16 cellular contexts compared by ENCODE assay signal in genomic region chr6:146364816-146365594, GRCh38.
DNase-seq lines count a peak whose midpoint lies in the region; TF ChIP-seq lines count a peak whose summit lies in the region.
"Had no signal": no experiment of that assay in that cellular context is flagged by ENCODE, and none has a peak within 500 bp of the region (broad histone marks: within the 10 kb centered on the region; RNA-seq: fewer than 3 reads in every experiment).

No MANE protein-coding gene starts in this region.

- no peaks in the 10 kb centered on the region for H3K4me1 ChIP-seq in breast epithelium
- H3K4me1 ChIP-seq in PC-9 (replicated peaks; ENCODE audit: insufficient read depth), result no peaks in the 10 kb centered on the region
- H3K4me1 ChIP-seq in osteoblast (ENCODE audit: insufficient read depth, low read length), result peaks cover 17% of the 10 kb centered on the region
- H3K4me1 ChIP-seq: BE2C had no signal

- no peak for TF ChIP-seq CTCF in MCF 10A (IDR thresholded peaks at IDR 0.05; ENCODE audit: unreplicated experiment)
- TF ChIP-seq CTCF in breast epithelium (IDR thresholded peaks at IDR 0.05), result no peak
- no peak for TF ChIP-seq CTCF in PC-9 (conservative IDR thresholded peaks at IDR 0.05)
- TF ChIP-seq CTCF in osteocyte (IDR thresholded peaks at IDR 0.05), result no peak
- TF ChIP-seq CTCF in osteoblast (IDR thresholded peaks at IDR 0.05; ENCODE audit: extremely low read depth, low read depth, low read length), result no peak

- H2AFZ ChIP-seq in PC-9, result no peak overlapping the region
- H2AFZ ChIP-seq in osteoblast (ENCODE audit: low read length), result no peak overlapping the region

- H3K79me2 ChIP-seq in PC-9 (ENCODE audit: low read depth) (no peaks in the 10 kb centered on the region), osteoblast (ENCODE audit: insufficient read depth, low read length) (no peaks in the 10 kb centered on the region)

- H3K27ac ChIP-seq in breast epithelium (no peak overlapping the region), PC-9 (no peak overlapping the region), osteoblast (ENCODE audit: low read depth, low read length) (no peak overlapping the region)

- H3K4me2 ChIP-seq in PC-9 (0 out of 2 replicates have a peak overlapping the region, but pooled peaks have one; percentile 12), osteoblast (ENCODE audit: insufficient read depth, low read length) (no peak overlapping the region)

- CTCF ChIA-PET in MCF 10A (lab: Yijun Ruan, JAX), result interaction anchor here (0.6 kb wide), 1 partner anchor 74 kb away, joined by 3 read pairs; no protein-coding TSS in a partner anchor
- CTCF ChIA-PET in PC-9 (lab: Charles Lee), result no interaction called here

- H3K9me3 Mint-ChIP-seq in MCF 10A (ENCODE audit: unreplicated experiment), result peaks cover 3% of the 10 kb centered on the region
- peaks cover 12% of the 10 kb centered on the region for H3K9me3 Mint-ChIP-seq in osteocyte (ENCODE audit: unreplicated experiment)
- H3K9me3 Mint-ChIP-seq: CD8-positive, alpha-beta T cell had no signal

- no peaks in the 10 kb centered on the region for H3K36me3 ChIP-seq in breast epithelium
- no peaks in the 10 kb centered on the region for H3K36me3 ChIP-seq in PC-9 (ENCODE audit: low read depth)
- no peaks in the 10 kb centered on the region for H3K36me3 ChIP-seq in osteoblast (ENCODE audit: insufficient read depth, low read length)
- H3K36me3 ChIP-seq: BE2C had no signal

- no peaks in the 10 kb centered on the region for H3K9me3 ChIP-seq in breast epithelium
- H3K9me3 ChIP-seq in PC-9 (ENCODE audit: insufficient read depth, low read depth), result peaks cover 4% of the 10 kb centered on the region
- H3K9me3 ChIP-seq in osteoblast (ENCODE audit: low read depth, low read length), result no peaks in the 10 kb centered on the region
- H3K9me3 ChIP-seq: BE2C had no signal

- TF ChIP-seq POLR2A in breast epithelium (IDR thresholded peaks at IDR 0.05), result no peak

- DNase-seq in MCF 10A (ENCODE audit: unreplicated experiment) (peak; percentile 14), breast epithelium (ENCODE audit: low spot score in 2 of 2) (no peak), PC-9 (no peak), dermis blood vessel endothelial cell (peak; percentile 16), osteocyte (ENCODE audit: extremely low spot score, unreplicated experiment) (no peak), DMS79 (lab: John Stamatoyannopoulos, UW) (no peak), osteoblast (ENCODE audit: insufficient read length, low spot score, missing footprints) (no peak), islet precursor cell (no peak)
- DNase-seq: BE2C; CD8-positive, alpha-beta T cell; NCI-H1092 treated with DMSO at 0.1 percent for 48 hours; NCI-H187; NCI-H446; NCI-H748 treated with DMSO at 0.1 percent for 48 hours; SHP77 treated with DMSO at 0.1 percent for 48 hours had no signal

- H3K4me3 ChIP-seq in breast epithelium, result no peak overlapping the region
- no peak overlapping the region for H3K4me3 ChIP-seq in PC-9
- no peak overlapping the region for H3K4me3 ChIP-seq in osteoblast (ENCODE audit: insufficient read depth, low read length)
- H3K4me3 ChIP-seq: K562 had no signal

- no TSS peak for BruUV-seq in MCF 10A (replicated peaks; lab: Mats Ljungman, UMichigan)
- BruUV-seq in PC-9 (replicated peaks; lab: Mats Ljungman, UMichigan), result no TSS peak

- H3K27me3 Mint-ChIP-seq in MCF 10A (ENCODE audit: insufficient read depth, unreplicated experiment), result no peaks in the 10 kb centered on the region
- no peaks in the 10 kb centered on the region for H3K27me3 Mint-ChIP-seq in osteocyte (ENCODE audit: unreplicated experiment)

- H3K36me3 Mint-ChIP-seq in MCF 10A (ENCODE audit: insufficient read depth, unreplicated experiment), result no peaks in the 10 kb centered on the region
- no peaks in the 10 kb centered on the region for H3K36me3 Mint-ChIP-seq in osteocyte (ENCODE audit: unreplicated experiment)
- H3K36me3 Mint-ChIP-seq: CD8-positive, alpha-beta T cell had no signal

- H3K27ac Mint-ChIP-seq in MCF 10A (ENCODE audit: low read depth, unreplicated experiment) (no peak overlapping the region), osteocyte (ENCODE audit: unreplicated experiment) (peak overlapping the region; percentile 12)
- H3K27ac Mint-ChIP-seq: CD8-positive, alpha-beta T cell had no signal

- intact Hi-C loops in MCF 10A (cut with micrococcal nuclease) (no loop called here), breast epithelium (cut with DNase I; ENCODE audit: low total_unique reads) (no loop called here), PC-9 (cut with micrococcal nuclease; ENCODE audit: unreplicated experiment) (no loop called here)

- H3F3A ChIP-seq in PC-9 (ENCODE audit: insufficient read depth, low read depth), result no peaks in the 10 kb centered on the region

- peaks cover 8% of the 10 kb centered on the region; the same call in 1 of the 2 replicates for H3K9me2 ChIP-seq in PC-9 (ENCODE audit: insufficient read depth)

- H3K27me3 ChIP-seq in breast epithelium (no peaks in the 10 kb centered on the region), PC-9 (ENCODE audit: insufficient read depth, low read depth) (no peaks in the 10 kb centered on the region), osteoblast (ENCODE audit: insufficient read depth, low read length) (no peaks in the 10 kb centered on the region)
- H3K27me3 ChIP-seq: BE2C had no signal

- H4K20me1 ChIP-seq in PC-9 (ENCODE audit: insufficient read depth) (no peaks in the 10 kb centered on the region), osteoblast (ENCODE audit: insufficient read depth, low read length) (no peaks in the 10 kb centered on the region)

- H3K4me3 Mint-ChIP-seq in MCF 10A (ENCODE audit: unreplicated experiment), result no peak overlapping the region
- H3K4me3 Mint-ChIP-seq in osteocyte (ENCODE audit: unreplicated experiment), result no peak overlapping the region
- H3K4me3 Mint-ChIP-seq: CD8-positive, alpha-beta T cell had no signal

- POLR2A ChIA-PET in MCF 10A (lab: Yijun Ruan, JAX) (no interaction called here), PC-9 (lab: Charles Lee; ENCODE audit: unreplicated experiment) (no interaction called here)

- H3K4me1 Mint-ChIP-seq in MCF 10A (ENCODE audit: insufficient read depth, unreplicated experiment), result peaks cover 26% of the 10 kb centered on the region
- H3K4me1 Mint-ChIP-seq in osteocyte (ENCODE audit: unreplicated experiment), result peaks cover 19% of the 10 kb centered on the region

Comparison
In these comparisons a context has a peak if more than half of its experiments do, and no peak if none do; other contexts are left out.
1. DNase-seq: peak in MCF 10A (single experiment) and dermis blood vessel endothelial cell (single experiment); none in breast epithelium (0 of 2), PC-9 (0 of 2), osteocyte (single experiment), DMS79 (single experiment), osteoblast (single experiment) and islet precursor cell (single experiment).